2 cellular contexts compared by ENCODE assay signal in genomic region chr22:22287106-22287626, GRCh38.
TF ChIP-seq lines count a peak whose summit lies in the region.

No MANE protein-coding gene starts in this region.

TF ChIP-seq in HEK293, 187 proteins besides CTCF, POLR2A, EP300 and RAD21:
- 0 out of 2 replicates have a peak, but pooled peaks have one; percentile 21 for TF ChIP-seq PRDM1 (tag by site-specific recombination; IDR thresholded peaks at IDR 0.05)

TF ChIP-seq in K562, 482 proteins besides CTCF, POLR2A, EP300 and RAD21:
- 0 out of 2 replicates have a peak, but pooled peaks have one; percentile 21 for TF ChIP-seq ETV1 (tag; conservative IDR thresholded peaks at IDR 0.05; ENCODE audit: low read depth)
- TF ChIP-seq BCOR (IDR thresholded peaks at IDR 0.05), result peak; percentile 17; the same call in 1 of the 2 replicates
- TF ChIP-seq ZNF512 (tag; IDR thresholded peaks at IDR 0.05), result peak; percentile 52; the same call in 1 of the 2 replicates
- TF ChIP-seq OTX1 (CRISPR knock-in tag; IDR thresholded peaks at IDR 0.05), result 0 out of 2 replicates have a peak, but pooled peaks have one; percentile 22
- TF ChIP-seq ZC3H8 (IDR thresholded peaks at IDR 0.05), result peak; percentile 65; the same call in 1 of the 2 replicates
- peak; percentile 35 for TF ChIP-seq PHB2 (IDR thresholded peaks at IDR 0.05; ENCODE audit: low read depth)
- peak; percentile 10; the same call in 1 of the 2 replicates for TF ChIP-seq ZNF316 (IDR thresholded peaks at IDR 0.05)
- TF ChIP-seq NCOA4 (IDR thresholded peaks at IDR 0.05; ENCODE audit: partially characterized antibody), result peak; percentile 63
- TF ChIP-seq THRB (CRISPR knock-in tag; conservative IDR thresholded peaks at IDR 0.05), result 0 out of 2 replicates have a peak, but pooled peaks have one; percentile 12
- TF ChIP-seq ARHGAP35 (IDR thresholded peaks at IDR 0.05; ENCODE audit: partially characterized antibody), result peak; percentile 58
- TF ChIP-seq TRIM24 (IDR thresholded peaks at IDR 0.05), result peak; percentile 76 to 86
- TF ChIP-seq SMARCA5 (IDR thresholded peaks at IDR 0.05), result 0 out of 2 replicates have a peak, but pooled peaks have one; percentile 47
- TF ChIP-seq CEBPB (tag; IDR thresholded peaks at IDR 0.05), result peak; percentile 79
- peak; percentile 23; the same call in 1 of the 2 replicates for TF ChIP-seq ARID1B (IDR thresholded peaks at IDR 0.05)
- 0 out of 2 replicates have a peak, but pooled peaks have one; percentile 70 for TF ChIP-seq HLTF (IDR thresholded peaks at IDR 0.05)
- TF ChIP-seq ZNF407 (IDR thresholded peaks at IDR 0.05; ENCODE audit: low read depth), result peak; percentile 11; the same call in 1 of the 2 replicates
- 0 out of 4 replicates have a peak, but pooled peaks of 1 of the 2 experiments have one; percentile 16 for TF ChIP-seq CSDE1 (IDR thresholded peaks at IDR 0.05)
- peak; percentile 8; the same call in 1 of the 2 replicates for TF ChIP-seq THRA (IDR thresholded peaks at IDR 0.05)
- 0 out of 4 replicates have a peak, but pooled peaks of 1 of the 2 experiments have one; percentile 26 for TF ChIP-seq MCM7 (IDR thresholded peaks at IDR 0.05)
- 0 out of 2 replicates have a peak, but pooled peaks have one; percentile 47 for TF ChIP-seq ZNF24 (IDR thresholded peaks at IDR 0.05)
- TF ChIP-seq HOMEZ (CRISPR knock-in tag; IDR thresholded peaks at IDR 0.05), result 0 out of 2 replicates have a peak, but pooled peaks have one; percentile 32
- TF ChIP-seq ZNF785 (CRISPR knock-in tag; IDR thresholded peaks at IDR 0.05), result 0 out of 2 replicates have a peak, but pooled peaks have one; percentile 7
- 0 out of 2 replicates have a peak, but pooled peaks have one; percentile 43 for TF ChIP-seq HDGF (IDR thresholded peaks at IDR 0.05)
- TF ChIP-seq NFRKB (IDR thresholded peaks at IDR 0.05; ENCODE audit: low read depth), result peak; percentile 33; the same call in 1 of the 2 replicates
- 0 out of 2 replicates have a peak, but pooled peaks have one; percentile 2 for TF ChIP-seq DNMT1 (IDR thresholded peaks at IDR 0.05)
- TF ChIP-seq KLF6 (CRISPR knock-in tag; IDR thresholded peaks at IDR 0.05; ENCODE audit: borderline replicate concordance), result 0 out of 2 replicates have a peak, but pooled peaks have one; percentile 21
- TF ChIP-seq ASH1L (IDR thresholded peaks at IDR 0.05; ENCODE audit: borderline replicate concordance, low read depth, partially characterized antibody), result peak; percentile 32
- TF ChIP-seq MIER1 (IDR thresholded peaks at IDR 0.05; ENCODE audit: low read depth), result peak; percentile 63; the same call in 1 of the 2 replicates
- 0 out of 4 replicates have a peak, but pooled peaks have one; percentile 11 to 47 for TF ChIP-seq MLLT1 (IDR thresholded peaks at IDR 0.05)
- TF ChIP-seq ZBTB5 (IDR thresholded peaks at IDR 0.05), result peak; percentile 70
- TF ChIP-seq HDAC1 (IDR thresholded peaks at IDR 0.05), result peak in 1 of 2 experiments; percentile 42; a peak in 2 of 4 replicates
- TF ChIP-seq BCLAF1 (IDR thresholded peaks at IDR 0.05; ENCODE audit: borderline replicate concordance in 1 of 2, control insufficient read depth in 1 of 2, low read depth in 2 of 2, low read length in 1 of 2), result peak in 1 of 2 experiments; percentile 13; a peak in 1 of 4 replicates
- 0 out of 2 replicates have a peak, but pooled peaks have one; percentile 13 for TF ChIP-seq LARP7 (IDR thresholded peaks at IDR 0.05)
- TF ChIP-seq FOXK2 (conservative IDR thresholded peaks at IDR 0.05 in 1 of 2, IDR thresholded peaks at IDR 0.05 in 1 of 2; ENCODE audit: low read depth in 2 of 2), result 0 out of 4 replicates have a peak, but pooled peaks of 1 of the 2 experiments have one; percentile 14
